ENCODE assay signal across 8 cellular contexts in genomic region chr9:78297672-78297961, GRCh38. TPM values are rescaled to one million over a fixed set of nuclear protein-coding genes. Genes with fewer than 3 reads are reported as not detected.
DNase-seq lines count a peak whose midpoint lies in the region; ATAC-seq lines count a peak whose summit lies in the region.

No MANE protein-coding gene starts in this region.

- H3K4me1 Mint-ChIP-seq in T-cell = peaks cover 25 to 30% (median 29%) of the 10 kb centered on the region in 3 donors

- ATAC-seq in GM21367 (IDR thresholded peaks at IDR 0.05; ENCODE audit: unreplicated experiment) = peak; percentile 44
- ATAC-seq in T-cell (replicated peaks in 1 of 4) = no peak
- ATAC-seq in HG03442 (IDR thresholded peaks at IDR 0.05; ENCODE audit: unreplicated experiment) = no peak

- peaks cover 13% of the 10 kb centered on the region for H3K36me3 Mint-ChIP-seq in T-cell

- H3K9me3 Mint-ChIP-seq in T-cell = no peaks in the 10 kb centered on the region

- POLR2A ChIA-PET in T-cell (lab: Charles Lee) = interaction anchor here in 1 of 2 donors (0.7 kb wide), 1 partner anchor 27 kb away, joined by 3 read pairs; no protein-coding TSS in a partner anchor

- CTCF ChIA-PET in T-cell (lab: Charles Lee) = interaction anchor here (0.7 to 0.8 kb wide), 2 partner anchors 36 to 87 kb away, joined by 3 to 4 read pairs; no protein-coding TSS in a partner anchor

- no peak overlapping the region for H3K27ac Mint-ChIP-seq in T-cell

- peak overlapping the region in 13 of 21 experiments; percentile 3 to 83 (median 56) for H3K27ac ChIP-seq in skin epidermis

- DNase-seq in A172 (ENCODE audit: low spot score) = peak; percentile 45
- DNase-seq in T-cell = no peak
- DNase-seq in foreskin melanocyte = peak; percentile 52
- no peak for DNase-seq in NCI-H2029 (lab: John Stamatoyannopoulos, UW)
- no peak for DNase-seq in stimulated activated CD4-positive, alpha-beta T cell treated with anti-CD3 and anti-CD28 coated beads, Interleukin-15, amount 100 ng/mL, for 24 hours

- peak overlapping the region; percentile 85 to 97 (median 91) for H3K4me3 Mint-ChIP-seq in T-cell

- peak overlapping the region; percentile 48 to 70 (median 55) for H3K4me3 ChIP-seq in skin epidermis

- peaks cover 0 to 1% of the 10 kb centered on the region in 2 donors for H3K27me3 Mint-ChIP-seq in T-cell

RNA-seq across cellular contexts. Expression of gene PSAT1, which starts 0.7 kb away (rescaled TPM):
- total RNA-seq in A172 (2014; rRNA removed; shearing (Covaris generic)) = 147 and 182 TPM in 2 replicates
- total RNA-seq in T-cell = 10 to 100 TPM in 3 of 5 donors, 1 to 10 TPM in 2; 2.0 to 37.3 (median 24.9) TPM

Comparison
In these comparisons a context has a peak if more than half of its experiments do, and no peak if none do; other contexts are left out.
1. DNase-seq: peak in A172 (single experiment) and foreskin melanocyte (single experiment); none in T-cell (0 of 34), NCI-H2029 (single experiment) and stimulated activated CD4-positive, alpha-beta T cell treated with anti-CD3 and anti-CD28 coated beads, Interleukin-15, amount 100 ng/mL, for 24 hours (single experiment).